30 cellular contexts compared by ENCODE assay signal in genomic region chr14:102586420-102587119, GRCh38. TPM values are rescaled to one million over a fixed set of nuclear protein-coding genes. Genes with fewer than 3 reads are reported as not detected.
DNase-seq lines count a peak whose midpoint lies in the region; FAIRE-seq and TF ChIP-seq lines count a peak whose summit lies in the region.
"Had no signal": no experiment of that assay in that cellular context is flagged by ENCODE, and none has a peak within 500 bp of the region (broad histone marks: within the 10 kb centered on the region; RNA-seq: fewer than 3 reads in every experiment).

No MANE protein-coding gene starts in this region.

- no TSS peak for BruUV-seq in endothelial cell of umbilical vein (replicated peaks; lab: Mats Ljungman, UMichigan)

- no peaks in the 10 kb centered on the region for H3K9me1 ChIP-seq in endothelial cell of umbilical vein (replicated peaks; ENCODE audit: control insufficient read depth, extremely low read depth, insufficient read depth, low read length)

- dilution Hi-C loops in endothelial cell of umbilical vein (cut with MboI; ENCODE audit: extremely low pct_ligation_motif_present, low sequenced_read_pairs), result no loop called here

- CTCF ChIA-PET in endothelial cell of umbilical vein (lab: Charles Lee), result no interaction called here

- H3K9ac ChIP-seq in endothelial cell of umbilical vein (replicated peaks; ENCODE audit: extremely low read depth, insufficient read depth, low read length), result no peak overlapping the region

- no peak for TF ChIP-seq POLR2A in endothelial cell of umbilical vein (IDR thresholded peaks at IDR 0.05; ENCODE audit: low read depth, low read length)

- DNase-seq in AG10803 (ENCODE audit: low read depth), result peak; percentile 57
- peak; percentile 51 for DNase-seq in LHCN-M2 (ENCODE audit: low read depth)
- no peak for DNase-seq in endothelial cell of umbilical vein (ENCODE audit: low read depth, low spot score)
- peak; percentile 61 for DNase-seq in myocyte (ENCODE audit: low read depth)
- no peak for DNase-seq in activated CD4-positive, alpha-beta T cell treated with anti-CD3 and anti-CD28 coated beads for 4 hours
- DNase-seq in glomerular visceral epithelial cell (ENCODE audit: extremely low spot score), result no peak
- DNase-seq in NCI-H1436 (lab: John Stamatoyannopoulos, UW), result no peak
- DNase-seq in HT-29 (ENCODE audit: low spot score), result no peak
- DNase-seq: activated naive CD4-positive, alpha-beta T cell treated with anti-CD3 and anti-CD28 coated beads, Interleukin-2, amount 50 U/mL, for 16 hours; CD8-positive, alpha-beta T cell; colonic mucosa; DMS 273 treated with DMSO at 0.1 percent for 48 hours; effector CD8-positive, alpha-beta T cell; glutamatergic neuron; islet precursor cell; left ventricle myocardium inferior; MG63; naive thymus-derived CD8-positive, alpha-beta T cell; NCI-H2029 treated with DMSO at 0.1 percent for 48 hours; NCI-H345; SJCRH30 had no signal

- no peaks in the 10 kb centered on the region for H4K20me1 ChIP-seq in endothelial cell of umbilical vein (replicated peaks; ENCODE audit: control insufficient read depth, extremely low read depth, insufficient read depth, low read length)

- no peaks in the 10 kb centered on the region for H3K9me3 ChIP-seq in endothelial cell of umbilical vein (replicated peaks; ENCODE audit: control insufficient read depth, insufficient read depth, low read length)
- H3K9me3 ChIP-seq: colonic mucosa, left ventricle myocardium inferior, MG63, pancreas, right atrium auricular region, SJCRH30, spleen, tibial nerve had no signal

- H3K27me3 ChIP-seq in endothelial cell of umbilical vein (ENCODE audit: control insufficient read depth in 2 of 2, insufficient read depth in 2 of 2, low read length in 2 of 2), result no peaks in the 10 kb centered on the region
- H3K27me3 ChIP-seq: colonic mucosa, MG63, pancreas, right atrium auricular region, SJCRH30, spleen had no signal

- H2AFZ ChIP-seq in endothelial cell of umbilical vein (ENCODE audit: low read depth, low read length), result no peak overlapping the region

- intact Hi-C loops in endothelial cell of umbilical vein (cut with micrococcal nuclease), result no loop called here

- H3K4me1 ChIP-seq in endothelial cell of umbilical vein (ENCODE audit: control insufficient read depth, extremely low read depth, insufficient read depth, low read length), result peaks cover 18% of the 10 kb centered on the region
- H3K4me1 ChIP-seq: colonic mucosa had no signal

- H3K4me2 ChIP-seq in endothelial cell of umbilical vein (ENCODE audit: insufficient read depth, low read length), result no peak overlapping the region

- peak; percentile 26 for TF ChIP-seq CTCF in AG10803 (conservative IDR thresholded peaks at IDR 0.05; ENCODE audit: low read length)
- TF ChIP-seq CTCF in endothelial cell of umbilical vein (IDR thresholded peaks at IDR 0.05; ENCODE audit: extremely low read depth in 1 of 2, insufficient read depth in 1 of 2, low read depth in 1 of 2, low read length in 2 of 2), result no peak

- no peaks in the 10 kb centered on the region for H3K36me3 ChIP-seq in endothelial cell of umbilical vein (ENCODE audit: control insufficient read depth in 2 of 2, extremely low read depth in 1 of 2, insufficient read depth in 2 of 2, low read length in 2 of 2)
- H3K36me3 ChIP-seq: colonic mucosa, left ventricle myocardium inferior, MG63, pancreas, right atrium auricular region, SJCRH30, spleen, tibial nerve had no signal

- POLR2A ChIA-PET in endothelial cell of umbilical vein (lab: Charles Lee), result no interaction called here

- H3K27ac ChIP-seq in endothelial cell of umbilical vein (ENCODE audit: insufficient read depth, low read depth, low read length), result no peak overlapping the region
- H3K27ac ChIP-seq: colonic mucosa, left ventricle myocardium inferior, pancreas, right atrium auricular region, SJCRH30, spleen, tibial nerve had no signal

- no peak overlapping the region for H3K4me3 ChIP-seq in AG10803 (ENCODE audit: low read length)
- no peak overlapping the region for H3K4me3 ChIP-seq in endothelial cell of umbilical vein (replicated peaks in 1 of 3; ENCODE audit: insufficient read depth in 1 of 3, low read depth in 1 of 3, low read length in 3 of 3)
- H3K4me3 ChIP-seq: colonic mucosa, K562, left ventricle myocardium inferior, MG63, pancreas, right atrium auricular region, SJCRH30, spleen, tibial nerve had no signal

- peak; percentile 33 for FAIRE-seq in endothelial cell of umbilical vein (lab: Jason Lieb, UNC)
- FAIRE-seq: bronchial epithelial cell, GM12891, H1, K562, pancreas, RCC 7860 had no signal

- no peaks in the 10 kb centered on the region for H3K79me2 ChIP-seq in endothelial cell of umbilical vein (ENCODE audit: control insufficient read depth, insufficient read depth, low read length)

TF ChIP-seq in endothelial cell of umbilical vein, 7 proteins besides CTCF, POLR2A, EP300 and RAD21:
- TF ChIP-seq MAX (IDR thresholded peaks at IDR 0.05; ENCODE audit: insufficient read depth, insufficient read length), result no peak
- TF ChIP-seq JUN (IDR thresholded peaks at IDR 0.05; ENCODE audit: borderline replicate concordance, insufficient read depth, insufficient read length, low read depth), result no peak
- TF ChIP-seq POLR2AphosphoS5 (IDR thresholded peaks at IDR 0.05; ENCODE audit: insufficient read depth, low read depth, low read length), result no peak
- TF ChIP-seq EZH2 (IDR thresholded peaks at IDR 0.05; ENCODE audit: borderline replicate concordance, low read depth, low read length, severe bottlenecking), result no peak

RNA-seq across cellular contexts. Expression of gene RCOR1, which starts 5.9 kb away (rescaled TPM):
- total RNA-seq in LHCN-M2 (2014; rRNA removed), result 14.1 and 18.7 TPM in 2 replicates
- polyA plus RNA-seq in LHCN-M2 (2012), result 8.5 TPM
- total RNA-seq in endothelial cell of umbilical vein, result 31.8 and 32.2 TPM in 2 replicates
- 12.9 and 15.6 TPM in 2 replicates for polyA plus RNA-seq in endothelial cell of umbilical vein
- polyA plus RNA-seq in endothelial cell of umbilical vein (2011; cell fraction: cytosol; rRNA removed), result 13.2 and 13.7 TPM in 2 replicates
- 21.3 and 26.5 TPM in 2 replicates for polyA plus RNA-seq in endothelial cell of umbilical vein (2011; cell fraction: nucleus; rRNA removed)
- 14.9 and 18.9 TPM in 2 replicates for polyA plus RNA-seq in endothelial cell of umbilical vein (2012)
- 27.1 and 28.8 TPM in 2 replicates for polyA minus RNA-seq in endothelial cell of umbilical vein
- 18.4 TPM for polyA minus RNA-seq in endothelial cell of umbilical vein (2011; cell fraction: cytosol; rRNA and poly(A)+ RNA removed)
- polyA minus RNA-seq in endothelial cell of umbilical vein (2011; cell fraction: nucleus; rRNA and poly(A)+ RNA removed), result 25.8 and 36.5 TPM in 2 replicates
- total RNA-seq in myocyte, result 17.1 and 17.7 TPM in 2 replicates
- polyA plus RNA-seq in myocyte (2012), result 8.4 TPM
- total RNA-seq in HT-29 (2014; rRNA removed; shearing (Covaris generic)), result 5.2 and 5.7 TPM in 2 replicates

Comparison
In these comparisons a context has a peak if more than half of its experiments do, and no peak if none do; other contexts are left out.
1. DNase-seq: peak in AG10803 (single experiment), LHCN-M2 (single experiment) and myocyte (single experiment); none in endothelial cell of umbilical vein (single experiment), activated CD4-positive, alpha-beta T cell treated with anti-CD3 and anti-CD28 coated beads for 4 hours (0 of 2), glomerular visceral epithelial cell (single experiment), NCI-H1436 (single experiment) and HT-29 (single experiment).